In genomic region chr22:37020192-37020479, GRCh38 we compare ENCODE assay signal across 8 cellular contexts. TPM values are rescaled to one million over a fixed set of nuclear protein-coding genes. Genes with fewer than 3 reads are reported as not detected.
DNase-seq lines count a peak whose midpoint lies in the region; ATAC-seq and TF ChIP-seq lines count a peak whose summit lies in the region.

No MANE protein-coding gene starts in this region.

- H3K27ac ChIP-seq in HCT116 (ENCODE audit: low read depth, low read length) (peak overlapping the region; percentile 95), fibroblast of lung (ENCODE audit: insufficient read depth, low read length) (peak overlapping the region; percentile 27), neural cell (ENCODE audit: low read length) (no peak overlapping the region)

- H3K27me3 Mint-ChIP-seq in T-helper 17 cell, result no peaks in the 10 kb centered on the region

- peak overlapping the region; percentile 91 for H3K4me3 Mint-ChIP-seq in T-helper 17 cell

- TF ChIP-seq RAD21 in HCT116 (IDR thresholded peaks at IDR 0.05; ENCODE audit: low read depth) (no peak), neural cell (conservative IDR thresholded peaks at IDR 0.05) (no peak)

- H2AFZ ChIP-seq in HCT116 (ENCODE audit: low read depth, low read length, poor library complexity, severe bottlenecking) (peak overlapping the region; percentile 11), fibroblast of lung (ENCODE audit: low read length) (peak overlapping the region; percentile 96), neural cell (ENCODE audit: low read depth, low read length) (peak overlapping the region; percentile 56)

- peak overlapping the region; percentile 14 for H3K27ac Mint-ChIP-seq in T-helper 17 cell

- no peak for TF ChIP-seq CTCF in BJ (IDR thresholded peaks at IDR 0.05; ENCODE audit: insufficient read depth, low read depth, low read length)
- no peak for TF ChIP-seq CTCF in HCT116 (IDR thresholded peaks at IDR 0.05 in 2 of 3, conservative IDR thresholded peaks at IDR 0.05 in 1 of 3; ENCODE audit: borderline replicate concordance in 1 of 3, insufficient read depth in 1 of 3, low read depth in 2 of 3, low read length in 2 of 3)
- TF ChIP-seq CTCF in fibroblast of lung (conservative IDR thresholded peaks at IDR 0.05 in 1 of 2, IDR thresholded peaks at IDR 0.05 in 1 of 2; ENCODE audit: low read depth in 1 of 2, low read length in 2 of 2), result no peak
- no peak for TF ChIP-seq CTCF in neural cell (IDR thresholded peaks at IDR 0.05; ENCODE audit: poor library complexity, severe bottlenecking)

- peak overlapping the region; percentile 90 for H3K4me3 ChIP-seq in BJ (ENCODE audit: low read depth, low read length)
- peak overlapping the region; percentile 69 to 79 for H3K4me3 ChIP-seq in HCT116 (replicated peaks in 1 of 2; ENCODE audit: low read depth in 1 of 2, low read length in 2 of 2)
- H3K4me3 ChIP-seq in fibroblast of lung (replicated peaks in 1 of 4; ENCODE audit: control extremely low read depth in 1 of 4, insufficient read depth in 1 of 4, low read depth in 3 of 4, low read length in 4 of 4), result peak overlapping the region; percentile 67 to 88 (median 80)
- H3K4me3 ChIP-seq in neural cell (ENCODE audit: low read length), result peak overlapping the region; percentile 91

- H3K9ac ChIP-seq in HCT116 (ENCODE audit: low read length) (peak overlapping the region; percentile 88), fibroblast of lung (ENCODE audit: insufficient read depth, low read length) (peak overlapping the region; percentile 85), neural cell (ENCODE audit: low read length) (peak overlapping the region; percentile 73)

- DNase-seq in BJ (ENCODE audit: low read depth) (no peak), HCT116 (ENCODE audit: low read depth, low spot score) (peak; percentile 27), T-helper 17 cell (no peak), fibroblast of lung (ENCODE audit: low read depth in 2 of 2) (peak; percentile 53 to 62), KG1 (lab: John Stamatoyannopoulos, UW) (no peak)
- DNase-seq in stimulated activated CD4-positive, alpha-beta T cell treated with anti-CD3 and anti-CD28 coated beads, Interleukin-4, amount 100 ng/mL, for 4 hours, result no peak

- H3K27me3 ChIP-seq in BJ (ENCODE audit: control insufficient read depth, insufficient read depth, low read length), result no peaks in the 10 kb centered on the region
- H3K27me3 ChIP-seq in HCT116 (ENCODE audit: insufficient read depth, low read length), result no peaks in the 10 kb centered on the region
- H3K27me3 ChIP-seq in fibroblast of lung (ENCODE audit: control insufficient read depth, insufficient read depth, low read length), result no peaks in the 10 kb centered on the region
- no peaks in the 10 kb centered on the region for H3K27me3 ChIP-seq in neural cell (ENCODE audit: insufficient read depth, low read depth, low read length)

- peaks cover 7% of the 10 kb centered on the region for H3K36me3 ChIP-seq in BJ (ENCODE audit: control insufficient read depth, insufficient read depth, low read length)
- peaks cover 2 to 4% of the 10 kb centered on the region in 2 experiments; a peak in 2 of 4 replicates for H3K36me3 ChIP-seq in HCT116 (ENCODE audit: control insufficient read depth in 1 of 2, insufficient read depth in 2 of 2, low read length in 2 of 2)
- no peaks in the 10 kb centered on the region for H3K36me3 ChIP-seq in fibroblast of lung (ENCODE audit: control insufficient read depth, insufficient read depth, low read length)
- H3K36me3 ChIP-seq in neural cell (ENCODE audit: insufficient read depth, low read length), result no peaks in the 10 kb centered on the region

- peaks cover 8% of the 10 kb centered on the region; the same call in 1 of the 2 replicates for H3K79me2 ChIP-seq in HCT116 (ENCODE audit: insufficient read depth, low read length)
- H3K79me2 ChIP-seq in fibroblast of lung (ENCODE audit: control insufficient read depth, insufficient read depth, low read length), result peaks cover 5% of the 10 kb centered on the region
- peaks cover 10% of the 10 kb centered on the region for H3K79me2 ChIP-seq in neural cell (replicated peaks; ENCODE audit: insufficient read depth, low read length)

- RAD21 ChIA-PET in HCT116 (lab: Charles Lee; ENCODE audit: low non-redundant PET in 1 of 2, low total read pairs in 2 of 2, uncharacterized antibody in 2 of 2, unreplicated experiment in 2 of 2), result no interaction called here

- peak overlapping the region; percentile 62 for H3K4me2 ChIP-seq in HCT116 (ENCODE audit: low read length)
- H3K4me2 ChIP-seq in fibroblast of lung (ENCODE audit: extremely low read depth, insufficient read depth, low read length), result peak overlapping the region; percentile 83
- peak overlapping the region; percentile 58 for H3K4me2 ChIP-seq in neural cell (ENCODE audit: low read length)

- no peak for TF ChIP-seq POLR2A in HCT116 (IDR thresholded peaks at IDR 0.05; ENCODE audit: borderline replicate concordance, extremely low read depth, insufficient read depth, insufficient read length)

- CTCF ChIA-PET in BJ (lab: Yijun Ruan, JAX) (interaction anchor here (0.7 to 1.1 kb wide), 2 partner anchors 9 to 13 kb away, joined by 3 read pairs; no protein-coding TSS in a partner anchor), HCT116 (lab: Charles Lee) (interaction anchor here (1.1 to 1.4 kb wide), 4 partner anchors 10 to 244 kb away, joined by 3 to 7 read pairs (median 4); partner anchors contain the start of gene IFT27)

- H3K9me3 ChIP-seq in HCT116 (ENCODE audit: control insufficient read depth in 1 of 2, insufficient read depth in 1 of 2, low read depth in 1 of 2, low read length in 2 of 2), result no peaks in the 10 kb centered on the region
- no peaks in the 10 kb centered on the region for H3K9me3 ChIP-seq in T-helper 17 cell (ENCODE audit: control insufficient read depth, low read length, poor library complexity, severe bottlenecking)
- no peaks in the 10 kb centered on the region for H3K9me3 ChIP-seq in fibroblast of lung (ENCODE audit: control insufficient read depth, insufficient read depth, low read depth, low read length)
- no peaks in the 10 kb centered on the region for H3K9me3 ChIP-seq in neural cell (ENCODE audit: low read length)

- intact Hi-C loops in HCT116 (cut with micrococcal nuclease), result no loop called here

- H3K9me2 ChIP-seq in HCT116 (ENCODE audit: insufficient read depth), result no peaks in the 10 kb centered on the region
- H3K9me2 ChIP-seq in neural cell (ENCODE audit: insufficient read depth, low read length), result no peaks in the 10 kb centered on the region

- H3K36me3 Mint-ChIP-seq in T-helper 17 cell (ENCODE audit: low read depth), result no peaks in the 10 kb centered on the region

- ATAC-seq in HCT116 (peak; percentile 41), T-helper 17 cell (no peak), HG02798 (IDR thresholded peaks at IDR 0.05; ENCODE audit: poor library complexity, unreplicated experiment) (no peak)

- H4K20me1 ChIP-seq in HCT116 (ENCODE audit: insufficient read depth) (no peaks in the 10 kb centered on the region), fibroblast of lung (ENCODE audit: control insufficient read depth, extremely low read depth, insufficient read depth, low read length) (no peaks in the 10 kb centered on the region), neural cell (ENCODE audit: insufficient read depth) (no peaks in the 10 kb centered on the region)

- no peak for TF ChIP-seq EP300 in neural cell (conservative IDR thresholded peaks at IDR 0.05; ENCODE audit: poor library complexity, severe bottlenecking)

- no peaks in the 10 kb centered on the region for H3F3A ChIP-seq in neural cell (ENCODE audit: insufficient read depth, low read length, poor library complexity, severe bottlenecking)

- BruUV-seq in HCT116 (replicated peaks; lab: Mats Ljungman, UMichigan), result TSS peak; percentile 72

- POLR2A ChIA-PET in BJ (lab: Charles Lee) (no interaction called here), HCT116 (lab: Charles Lee) (interaction anchor here (1.3 kb wide), 1 partner anchor 15 kb away, joined by 3 read pairs; no protein-coding TSS in a partner anchor)

- H3K4me1 ChIP-seq in HCT116 (ENCODE audit: control insufficient read depth in 1 of 2, insufficient read depth in 2 of 2, low read length in 2 of 2), result peaks cover 14 to 26% of the 10 kb centered on the region in 2 experiments; a peak in 3 of 4 replicates
- peaks cover 4% of the 10 kb centered on the region for H3K4me1 ChIP-seq in fibroblast of lung (ENCODE audit: control insufficient read depth, extremely low read depth, insufficient read depth, low read length)

- peaks cover 3% of the 10 kb centered on the region for H3K4me1 Mint-ChIP-seq in T-helper 17 cell

RNA-seq across cellular contexts. Expression of gene MPST, which starts 0.6 kb away (rescaled TPM):
- polyA plus RNA-seq in BJ (2011; rRNA removed) (27.7 and 45.5 TPM in 2 replicates), fibroblast of lung (13.5 and 14.8 TPM in 2 replicates), neural cell (54.5 and 56.0 TPM in 2 replicates)
- 10.7 and 11.7 TPM in 2 replicates for polyA minus RNA-seq in BJ (2011; rRNA and poly(A)+ RNA removed)
- total RNA-seq in HCT116 (2021; ENCODE audit: unreplicated experiment) (68.6 TPM), T-helper 17 cell (10 to 100 TPM in 1 of 2 donors, 1 to 10 TPM in 1; 6.4 to 12.3 TPM), fibroblast of lung (51.5 and 76.8 TPM in 2 replicates)
- polyA plus RNA-seq in HCT116 (2012), result 65.4 and 69.3 TPM in 2 replicates
- polyA plus RNA-seq in fibroblast of lung (2012), result 30.6 and 37.6 TPM in 2 replicates
- polyA minus RNA-seq in fibroblast of lung (ENCODE audit: low replicate concordance) (11.8 and 20.9 TPM in 2 replicates), neural cell (21.4 and 30.2 TPM in 2 replicates)

RNA-seq across cellular contexts. Expression of gene TST, which starts 0.9 kb away (rescaled TPM):
- 32.8 and 45.7 TPM in 2 replicates for polyA plus RNA-seq in BJ (2011; rRNA removed)
- 17.1 and 24.3 TPM in 2 replicates for polyA minus RNA-seq in BJ (2011; rRNA and poly(A)+ RNA removed)
- 32.1 TPM for total RNA-seq in HCT116 (2021; ENCODE audit: unreplicated experiment)
- polyA plus RNA-seq in HCT116 (2012), result 30.4 and 32.5 TPM in 2 replicates
- 10 to 100 TPM in 1 of 2 donors, under 1 TPM in 1; 0.60 to 10.7 TPM for total RNA-seq in T-helper 17 cell
- 21.6 and 25.4 TPM in 2 replicates for total RNA-seq in fibroblast of lung
- 11.7 and 12.7 TPM in 2 replicates for polyA plus RNA-seq in fibroblast of lung
- polyA plus RNA-seq in fibroblast of lung (2012), result 24.5 and 25.9 TPM in 2 replicates
- 15.2 and 17.2 TPM in 2 replicates for polyA minus RNA-seq in fibroblast of lung (ENCODE audit: low replicate concordance)
- polyA plus RNA-seq in neural cell, result 5.4 and 5.8 TPM in 2 replicates
- 3.4 and 3.9 TPM in 2 replicates for polyA minus RNA-seq in neural cell

RNA-seq across cellular contexts. Expression of gene KCTD17, which starts 31.4 kb away (rescaled TPM):
- polyA plus RNA-seq in BJ (2011; rRNA removed) (19.1 and 36.3 TPM in 2 replicates), fibroblast of lung (10.6 and 19.2 TPM in 2 replicates), neural cell (96.3 and 111 TPM in 2 replicates)
- 26.0 and 47.3 TPM in 2 replicates for polyA minus RNA-seq in BJ (2011; rRNA and poly(A)+ RNA removed)
- total RNA-seq in HCT116 (2021; ENCODE audit: unreplicated experiment) (23.4 TPM), T-helper 17 cell (10 to 100 TPM; 26.1 to 31.5 TPM), fibroblast of lung (19.3 and 19.5 TPM in 2 replicates)
- 21.3 and 24.4 TPM in 2 replicates for polyA plus RNA-seq in HCT116 (2012)
- 21.7 and 36.7 TPM in 2 replicates for polyA plus RNA-seq in fibroblast of lung (2012)
- polyA minus RNA-seq in fibroblast of lung (ENCODE audit: low replicate concordance) (34.2 and 80.6 TPM in 2 replicates), neural cell (51.9 and 60.4 TPM in 2 replicates)

Comparison
In these comparisons a context has a peak if more than half of its experiments do, and no peak if none do; other contexts are left out.
1. DNase-seq: peak in HCT116 (single experiment) and fibroblast of lung (2 of 2); none in BJ (single experiment), T-helper 17 cell (0 of 3), KG1 (single experiment) and stimulated activated CD4-positive, alpha-beta T cell treated with anti-CD3 and anti-CD28 coated beads, Interleukin-4, amount 100 ng/mL, for 4 hours (0 of 2).
2. H2AFZ ChIP-seq: peak in every context shown above with its lines; median percentile 96 in fibroblast of lung; 56 in neural cell; 11 in HCT116.
3. Peak in every context shown above with its lines, with median percentiles within 50 percentile points of each other: H3K4me3 ChIP-seq, H3K4me2 ChIP-seq and H3K9ac ChIP-seq.